Comparison of ENCODE assay signal across 8 cellular contexts in the genomic region with DNA sequence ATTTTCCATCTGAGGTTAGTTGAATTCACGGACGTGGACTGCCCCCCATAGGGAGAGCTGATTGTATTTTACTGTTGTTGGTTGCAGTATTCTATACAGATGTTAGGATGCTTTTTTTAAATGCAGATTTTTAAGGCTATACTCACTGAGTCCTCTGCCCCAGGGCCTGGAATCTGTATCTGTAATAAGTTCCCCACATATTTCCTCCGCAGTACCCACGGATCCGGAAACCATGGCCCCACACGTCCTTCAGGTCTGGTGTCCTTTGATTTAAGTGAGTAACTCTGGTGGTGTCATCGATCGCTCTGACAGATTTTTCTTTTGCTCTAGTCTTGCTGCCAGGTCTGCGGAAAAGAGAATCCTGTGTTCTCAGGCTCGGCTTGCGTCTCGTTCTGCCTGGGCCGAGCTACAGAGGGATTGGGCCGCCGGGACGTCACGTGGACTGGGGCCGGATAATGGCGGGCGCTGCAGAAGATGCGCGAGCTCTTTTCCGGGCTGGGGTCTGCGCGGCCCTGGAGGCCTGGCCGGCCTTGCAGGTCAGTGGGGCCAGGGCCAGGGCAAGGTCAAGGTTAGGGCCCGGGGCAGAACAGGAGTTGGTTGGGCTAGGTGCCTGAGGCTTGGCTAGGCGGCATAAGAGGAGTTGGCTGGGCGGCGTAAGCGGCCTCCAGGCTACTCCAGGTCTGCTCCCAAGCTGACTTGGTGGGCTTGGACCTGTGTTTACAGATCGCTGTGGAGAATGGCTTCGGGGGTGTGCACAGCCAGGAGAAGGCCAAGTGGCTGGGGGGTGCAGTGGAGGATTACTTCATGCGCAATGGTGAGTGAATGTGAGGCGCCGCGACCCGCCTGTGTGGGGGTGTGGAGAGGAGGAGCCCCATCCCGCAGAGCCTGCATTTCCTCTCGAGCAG. TPM values are rescaled to one million over a fixed set of nuclear protein-coding genes. Genes with fewer than 3 reads are reported as not detected.
DNase-seq lines count a peak whose midpoint lies in the region; ATAC-seq and TF ChIP-seq lines count a peak whose summit lies in the region.

A gene with protein sequence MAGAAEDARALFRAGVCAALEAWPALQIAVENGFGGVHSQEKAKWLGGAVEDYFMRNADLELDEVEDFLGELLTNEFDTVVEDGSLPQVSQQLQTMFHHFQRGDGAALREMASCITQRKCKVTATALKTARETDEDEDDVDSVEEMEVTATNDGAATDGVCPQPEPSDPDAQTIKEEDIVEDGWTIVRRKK (plus strand): TSS at position 438 of the 905 bp plus-strand sequence. CDS start 18 bp downstream, at position 456.

- peak within 1 kb of the TSS; percentile 95 for H3K4me3 Mint-ChIP-seq in CD4-positive, alpha-beta T cell
- H3K4me3 Mint-ChIP-seq in activated CD4-positive, alpha-beta memory T cell treated with anti-CD3 and anti-CD28 coated beads for 36 hours: peak within 1 kb of the TSS; percentile 90

- H3K36me3 Mint-ChIP-seq in CD4-positive, alpha-beta T cell (ENCODE audit: low read depth): peaks cover 44% of the 10 kb centered on the region
- peaks cover 9% of the 10 kb centered on the region for H3K36me3 Mint-ChIP-seq in activated CD4-positive, alpha-beta memory T cell treated with anti-CD3 and anti-CD28 coated beads for 36 hours

- TF ChIP-seq CTCF in CD4-positive, alpha-beta T cell (IDR thresholded peaks at IDR 0.05): no peak
- no peak for TF ChIP-seq CTCF in lower lobe of right lung (IDR thresholded peaks at IDR 0.05)

- H3K4me1 ChIP-seq in lower lobe of right lung: peaks cover 15% of the 10 kb centered on the region

- H3K9me3 Mint-ChIP-seq in CD4-positive, alpha-beta T cell: no peaks in the 10 kb centered on the region
- H3K9me3 Mint-ChIP-seq in activated CD4-positive, alpha-beta memory T cell treated with anti-CD3 and anti-CD28 coated beads for 36 hours: no peaks in the 10 kb centered on the region

- ATAC-seq in CD4-positive, alpha-beta T cell (ENCODE audit: poor library complexity): peak; percentile 96
- ATAC-seq in GM19438 (IDR thresholded peaks at IDR 0.05; ENCODE audit: low read depth, unreplicated experiment) (peak; percentile 92), HG03571 (IDR thresholded peaks at IDR 0.05; ENCODE audit: unreplicated experiment) (peak; percentile 91), lower lobe of right lung (peak; percentile 99 to 100)

- CTCF ChIA-PET in CD4-positive, alpha-beta T cell (lab: Charles Lee): interaction anchor here (1.6 kb wide), 1 partner anchor 200 kb away, joined by 3 read pairs; no protein-coding TSS in a partner anchor
- CTCF ChIA-PET in activated CD4-positive, alpha-beta memory T cell treated with anti-CD3 and anti-CD28 coated beads for 36 hours (lab: Charles Lee): interaction anchor here (1.0 to 1.8 kb wide), 2 partner anchors 21 to 398 kb away, joined by 3 to 6 read pairs; no protein-coding TSS in a partner anchor

- peak within 1 kb of the TSS; percentile 85 for H3K27ac Mint-ChIP-seq in CD4-positive, alpha-beta T cell
- H3K27ac Mint-ChIP-seq in activated CD4-positive, alpha-beta memory T cell treated with anti-CD3 and anti-CD28 coated beads for 36 hours: peak within 1 kb of the TSS; percentile 78

- POLR2A ChIA-PET in CD4-positive, alpha-beta T cell (lab: Charles Lee): interaction anchor here (0.6 to 3.2 kb wide), 9 partner anchors 82 to 1215 kb away, joined by 3 to 26 read pairs (median 6); a partner anchor contains a TSS
- POLR2A ChIA-PET in activated CD4-positive, alpha-beta memory T cell treated with anti-CD3 and anti-CD28 coated beads for 36 hours (lab: Charles Lee): interaction anchor here (0.7 to 1.1 kb wide), 4 partner anchors 39 to 727 kb away, joined by 3 to 4 read pairs (median 3); a partner anchor contains a TSS

- peak; percentile 58 to 73 (median 64) for DNase-seq in CD4-positive, alpha-beta T cell
- peak; percentile 75 for DNase-seq in NCI-H748 treated with DMSO at 0.1 percent for 48 hours (lab: John Stamatoyannopoulos, UW)
- DNase-seq in activated CD4-positive, alpha-beta memory T cell treated with anti-CD3 and anti-CD28 coated beads for 36 hours: peak; percentile 88
- DNase-seq in ecto neural progenitor cell (ENCODE audit: low spot score): peak; percentile 83
- peak; percentile 84 for DNase-seq in lower lobe of right lung
- peak; percentile 30 to 50 (median 49) for DNase-seq in stimulated activated CD4-positive, alpha-beta T cell treated with anti-CD3 and anti-CD28 coated beads, TNF-alpha, amount 100 ng/mL, for 1 hour (ENCODE audit: low read depth in 3 of 3, low spot score in 1 of 3)

- H3K27me3 Mint-ChIP-seq in CD4-positive, alpha-beta T cell: no peaks in the 10 kb centered on the region
- H3K27me3 Mint-ChIP-seq in activated CD4-positive, alpha-beta memory T cell treated with anti-CD3 and anti-CD28 coated beads for 36 hours: no peaks in the 10 kb centered on the region

- no peaks in the 10 kb centered on the region for H3K27me3 ChIP-seq in CD4-positive, alpha-beta T cell (ENCODE audit: control insufficient read depth, insufficient read depth, low read length)
- H3K27me3 ChIP-seq in lower lobe of right lung (ENCODE audit: low read depth): no peaks in the 10 kb centered on the region

- peaks cover 32% of the 10 kb centered on the region for H3K4me1 Mint-ChIP-seq in CD4-positive, alpha-beta T cell (ENCODE audit: low read depth)
- peaks cover 26% of the 10 kb centered on the region for H3K4me1 Mint-ChIP-seq in activated CD4-positive, alpha-beta memory T cell treated with anti-CD3 and anti-CD28 coated beads for 36 hours (ENCODE audit: low read depth)

- H3K36me3 ChIP-seq in lower lobe of right lung: peaks cover 17% of the 10 kb centered on the region

- peak within 1 kb of the TSS; percentile 87 for H3K4me3 ChIP-seq in lower lobe of right lung

- no peaks in the 10 kb centered on the region for H3K9me3 ChIP-seq in CD4-positive, alpha-beta T cell (ENCODE audit: control insufficient read depth, low read length)
- no peaks in the 10 kb centered on the region for H3K9me3 ChIP-seq in lower lobe of right lung

- H3K27ac ChIP-seq in CD4-positive, alpha-beta T cell (ENCODE audit: low read depth, low read length): peak within 1 kb of the TSS; percentile 56
- H3K27ac ChIP-seq in lower lobe of right lung: peak within 1 kb of the TSS; percentile 68

- intact Hi-C loops in CD4-positive, alpha-beta T cell (cut with DNase I, micrococcal nuclease): loop anchor here (1.0 to 10.0 kb wide), 10 partner anchors 31 to 725 kb away; a partner anchor contains a TSS
- intact Hi-C loops in activated CD4-positive, alpha-beta memory T cell treated with anti-CD3 and anti-CD28 coated beads for 36 hours (cut with micrococcal nuclease): loop anchor here (1.0 to 10.0 kb wide), 5 partner anchors 89 to 565 kb away; a partner anchor contains a TSS
- intact Hi-C loops in lower lobe of right lung (cut with DNase I): no loop called here

RNA-seq across cellular contexts. Expression of the gene that starts here (rescaled TPM):
- total RNA-seq in CD4-positive, alpha-beta T cell: 10 to 100 TPM; 36.3 to 36.5 TPM
- total RNA-seq in activated CD4-positive, alpha-beta memory T cell treated with anti-CD3 and anti-CD28 coated beads for 36 hours: 10 to 100 TPM; 24.1 to 25.4 TPM
- 38.5 TPM for total RNA-seq in lower lobe of right lung

Comparison
In these comparisons a context has a peak if more than half of its experiments do, and no peak if none do; other contexts are left out.
1. Peak in every context shown above with its lines: DNase-seq, ATAC-seq, H3K4me3 ChIP-seq and H3K27ac ChIP-seq.